17 cellular contexts compared by ENCODE assay signal in genomic region chr20:37226889-37227288, GRCh38. TPM values are rescaled to one million over a fixed set of nuclear protein-coding genes. Genes with fewer than 3 reads are reported as not detected.
DNase-seq lines count a peak whose midpoint lies in the region; ATAC-seq and TF ChIP-seq lines count a peak whose summit lies in the region.
"Had no signal": no experiment of that assay in that cellular context is flagged by ENCODE, and none has a peak within 500 bp of the region (broad histone marks: within the 10 kb centered on the region; RNA-seq: fewer than 3 reads in every experiment).

No MANE protein-coding gene starts in this region.

- no peaks in the 10 kb centered on the region for H3K27me3 Mint-ChIP-seq in brain

- H3K36me3 Mint-ChIP-seq in brain = peaks cover 88% of the 10 kb centered on the region

- peak overlapping the region; percentile 42 for H3K27ac ChIP-seq in psoas muscle
- H3K27ac ChIP-seq: SJCRH30 had no signal

- 64 to 74% (median 69%) methylated on average over 3 of the region's 3 CpGs for WGBS in psoas muscle, 3 donors
- 65 to 74% methylated on average over 3 of the region's 3 CpGs for WGBS in lower leg skin, 2 donors

- no peak overlapping the region for H3K4me3 ChIP-seq in psoas muscle
- no peak overlapping the region for H3K4me3 ChIP-seq in lower leg skin (ENCODE audit: low read depth, poor library complexity, severe bottlenecking)
- H3K4me3 ChIP-seq: SJCRH30 had no signal

- intact Hi-C loops in left ventricle myocardium superior (cut with micrococcal nuclease) (no loop called here), psoas muscle (cut with DNase I) (loop anchor here in 1 of 2 donors (5.0 kb wide), 1 partner anchor 35 kb away; no protein-coding TSS in a partner anchor), lower leg skin (cut with DNase I; ENCODE audit: low total_unique reads) (no loop called here)

- H3K36me3 ChIP-seq in psoas muscle (ENCODE audit: insufficient read depth in 1 of 2, low read depth in 1 of 2) = peaks cover 28 to 86% of the 10 kb centered on the region in 2 donors

- no peak overlapping the region for H3K4me3 Mint-ChIP-seq in brain

- peaks cover 74% of the 10 kb centered on the region for H3K4me1 ChIP-seq in psoas muscle

- peak overlapping the region; percentile 89 to 97 (median 93) for H3K27ac Mint-ChIP-seq in brain

- H3K9me3 Mint-ChIP-seq in brain = no peaks in the 10 kb centered on the region

- no peaks in the 10 kb centered on the region for H3K27me3 ChIP-seq in psoas muscle (ENCODE audit: insufficient read depth in 3 of 3, low read length in 2 of 3)
- H3K27me3 ChIP-seq: SJCRH30 had no signal

- peak; percentile 54 for DNase-seq in AG09319 (ENCODE audit: extremely low read depth, low read depth)
- peak; percentile 69 for DNase-seq in left ventricle myocardium superior
- DNase-seq in psoas muscle = peak; percentile 25 to 76
- no peak for DNase-seq in NCI-H524 treated with DMSO at 0.1 percent for 48 hours (lab: John Stamatoyannopoulos, UW)
- no peak for DNase-seq in NCI-H1105 treated with DMSO at 0.1 percent for 48 hours (lab: John Stamatoyannopoulos, UW)
- no peak for DNase-seq in lower leg skin (ENCODE audit: low spot score in 2 of 2)
- DNase-seq in NCI-H748 (lab: John Stamatoyannopoulos, UW; ENCODE audit: unreplicated experiment) = no peak
- DNase-seq: activated gamma-delta T cell treated with Interleukin-2 at 50 U/mL for 16 hours, cortex of kidney, DMS 273 treated with DMSO at 0.1 percent for 48 hours, NCI-H2171, SJCRH30 had no signal

- H3K4me1 Mint-ChIP-seq in brain = peaks cover 86% of the 10 kb centered on the region

- no peaks in the 10 kb centered on the region for H3K9me3 ChIP-seq in psoas muscle
- H3K9me3 ChIP-seq: SJCRH30 had no signal

- ATAC-seq in left ventricle myocardium superior = peak; percentile 69
- no peak for ATAC-seq in psoas muscle

- no peak for TF ChIP-seq POLR2A in lower leg skin (IDR thresholded peaks at IDR 0.05)

- no peak for TF ChIP-seq CTCF in AG09319 (IDR thresholded peaks at IDR 0.05; ENCODE audit: low read depth, low read length)
- TF ChIP-seq CTCF in brain (conservative IDR thresholded peaks at IDR 0.05) = no peak
- TF ChIP-seq CTCF in psoas muscle (IDR thresholded peaks at IDR 0.05) = no peak
- TF ChIP-seq CTCF in lower leg skin (IDR thresholded peaks at IDR 0.05) = no peak

RNA-seq across cellular contexts. Expression of gene GHRH, which starts 34.7 kb away (rescaled TPM):
- polyA plus RNA-seq in brain (ENCODE audit: insufficient read depth, low read depth, low replicate concordance) = not detected
- not detected for total RNA-seq in left ventricle myocardium superior
- not detected for total RNA-seq in psoas muscle
- polyA plus RNA-seq in psoas muscle = not detected
- not detected for total RNA-seq in lower leg skin
- total RNA-seq: frontal cortex, SJCRH30, temporal lobe had no signal
- polyA plus RNA-seq: keratinocyte, neural cell had no signal

RNA-seq across cellular contexts. Expression of gene MROH8, which starts 47.5 kb away (rescaled TPM):
- polyA plus RNA-seq in brain (ENCODE audit: insufficient read depth, low read depth, low replicate concordance) = 4.9 TPM
- 4.4 TPM for total RNA-seq in left ventricle myocardium superior
- 1 to 10 TPM; 4.1 to 5.5 (median 4.8) TPM for total RNA-seq in psoas muscle
- 1 to 10 TPM in 2 of 3 donors, under 1 TPM in 1; 0.99 to 3.7 (median 3.4) TPM for polyA plus RNA-seq in psoas muscle
- total RNA-seq in lower leg skin = 1 to 10 TPM in 3 of 4 donors, under 1 TPM in 1; 0.59 to 6.8 (median 2.3) TPM

RNA-seq across cellular contexts. Expression of gene RPN2, which starts 47.8 kb away (rescaled TPM):
- polyA plus RNA-seq in brain (ENCODE audit: insufficient read depth, low read depth, low replicate concordance) (203 TPM), psoas muscle (100 to 1,000 TPM in 2 of 3 donors, 10 to 100 TPM in 1; 91.7 to 131 (median 113) TPM)
- total RNA-seq in left ventricle myocardium superior (84.7 TPM), psoas muscle (100 to 1,000 TPM in 1 of 4 donors, 10 to 100 TPM in 3; 66.4 to 129 (median 94.2) TPM), lower leg skin (100 to 1,000 TPM in 2 of 4 donors, 10 to 100 TPM in 2; 76.0 to 128 (median 102) TPM)

Comparison
In these comparisons a context has a peak if more than half of its experiments do, and no peak if none do; other contexts are left out.
1. DNase-seq: peak in AG09319 (single experiment), left ventricle myocardium superior (single experiment) and psoas muscle (2 of 2); none in NCI-H524 treated with DMSO at 0.1 percent for 48 hours (single experiment), NCI-H1105 treated with DMSO at 0.1 percent for 48 hours (single experiment), lower leg skin (0 of 2) and NCI-H748 (single experiment).